Comparison of ENCODE assay signal across 14 cellular contexts in genomic region chr4:11415409-11416070, GRCh38. TPM values are rescaled to one million over a fixed set of nuclear protein-coding genes. Genes with fewer than 3 reads are reported as not detected.
DNase-seq lines count a peak whose midpoint lies in the region; ATAC-seq and TF ChIP-seq lines count a peak whose summit lies in the region.
"Had no signal": no experiment of that assay in that cellular context is flagged by ENCODE, and none has a peak within 500 bp of the region (broad histone marks: within the 10 kb centered on the region; RNA-seq: fewer than 3 reads in every experiment).

No MANE protein-coding gene starts in this region.

- H4K20me1 ChIP-seq in GM23248 (ENCODE audit: insufficient read depth): no peaks in the 10 kb centered on the region

- peaks cover 28% of the 10 kb centered on the region for H3K79me1 ChIP-seq in mesendoderm (ENCODE audit: low read length)

- no peaks in the 10 kb centered on the region for H3K36me3 Mint-ChIP-seq in naive thymus-derived CD8-positive, alpha-beta T cell
- H3K36me3 Mint-ChIP-seq: activated CD8-positive, alpha-beta memory T cell treated with anti-CD3 and anti-CD28 coated beads, Interleukin-2, amount 10 ng/mL, durations not matched to agents 7 days and 5 days; activated naive CD4-positive, alpha-beta T cell treated with anti-CD3 and anti-CD28 coated beads, Interleukin-2, amount 50 U/mL, for 72 hours had no signal

- H3K27me3 ChIP-seq in mesendoderm (ENCODE audit: insufficient read depth, low read length, poor library complexity): no peaks in the 10 kb centered on the region
- H3K27me3 ChIP-seq in Peyer's patch: no peaks in the 10 kb centered on the region
- H3K27me3 ChIP-seq in GM23248 (replicated peaks; ENCODE audit: insufficient read depth): no peaks in the 10 kb centered on the region
- H3K27me3 ChIP-seq: upper lobe of right lung had no signal

- H3K9ac ChIP-seq in mesendoderm (ENCODE audit: low read length) (no peak overlapping the region), GM23248 (no peak overlapping the region)

- POLR2A ChIA-PET in naive thymus-derived CD8-positive, alpha-beta T cell (lab: Charles Lee): no interaction called here

- H3K4me3 ChIP-seq in mesendoderm (ENCODE audit: low read length): no peak overlapping the region
- no peak overlapping the region for H3K4me3 ChIP-seq in Peyer's patch
- no peak overlapping the region for H3K4me3 ChIP-seq in GM23248
- H3K4me3 ChIP-seq: upper lobe of right lung had no signal

- no peak overlapping the region for H2AFZ ChIP-seq in GM23248

- no peak overlapping the region for H3K4ac ChIP-seq in mesendoderm (ENCODE audit: low read depth, low read length)

- no peak overlapping the region for H2BK5ac ChIP-seq in mesendoderm (ENCODE audit: low read length)

- WGBS in mesendoderm (ENCODE audit: extremely low coverage, insufficient coverage, low lambda C conversion rate): no CpG with 5 or more reads among the region's 3 CpGs
- WGBS in GM23248 (ENCODE audit: low coverage in 1 of 2, low lambda C conversion rate in 2 of 2, missing lambda C conversion rate in 2 of 2), 2 experiments: 36 to 47% methylated on average over 3 of the region's 3 CpGs

- no peaks in the 10 kb centered on the region for H3K36me3 ChIP-seq in mesendoderm (ENCODE audit: control insufficient read depth, insufficient read depth, low read length)
- no peaks in the 10 kb centered on the region for H3K36me3 ChIP-seq in Peyer's patch
- H3K36me3 ChIP-seq in GM23248 (ENCODE audit: low read depth): no peaks in the 10 kb centered on the region
- H3K36me3 ChIP-seq: upper lobe of right lung had no signal

- no peak overlapping the region for H3K18ac ChIP-seq in mesendoderm (ENCODE audit: low read length)

- no peak overlapping the region for H2BK120ac ChIP-seq in mesendoderm (ENCODE audit: low read depth, low read length)

- TF ChIP-seq POLR2A in Peyer's patch (IDR thresholded peaks at IDR 0.05): no peak

- no peak overlapping the region for H3K27ac Mint-ChIP-seq in naive thymus-derived CD8-positive, alpha-beta T cell
- H3K27ac Mint-ChIP-seq: activated CD8-positive, alpha-beta memory T cell treated with anti-CD3 and anti-CD28 coated beads, Interleukin-2, amount 10 ng/mL, durations not matched to agents 7 days and 5 days; activated naive CD4-positive, alpha-beta T cell treated with anti-CD3 and anti-CD28 coated beads, Interleukin-2, amount 50 U/mL, for 72 hours had no signal

- no peaks in the 10 kb centered on the region for H3K9me2 ChIP-seq in GM23248 (ENCODE audit: insufficient read depth)

- H3K9me3 Mint-ChIP-seq in naive thymus-derived CD8-positive, alpha-beta T cell: no peaks in the 10 kb centered on the region
- H3K9me3 Mint-ChIP-seq: activated naive CD4-positive, alpha-beta T cell treated with anti-CD3 and anti-CD28 coated beads, Interleukin-2, amount 50 U/mL, for 72 hours had no signal

- H3K27ac ChIP-seq in mesendoderm (ENCODE audit: low read depth, low read length): no peak overlapping the region
- H3K27ac ChIP-seq in Peyer's patch: no peak overlapping the region
- no peak overlapping the region for H3K27ac ChIP-seq in GM23248
- H3K27ac ChIP-seq: epithelial cell of prostate, upper lobe of right lung had no signal

- H4K5ac ChIP-seq in mesendoderm (ENCODE audit: low read length): no peak overlapping the region

- peaks cover 18% of the 10 kb centered on the region for H3K79me2 ChIP-seq in mesendoderm (ENCODE audit: control insufficient read depth, insufficient read depth, low read length)
- H3K79me2 ChIP-seq in GM23248 (ENCODE audit: insufficient read depth): no peaks in the 10 kb centered on the region

- H3K4me2 ChIP-seq in mesendoderm (ENCODE audit: low read length) (no peak overlapping the region), GM23248 (ENCODE audit: unreplicated experiment) (no peak overlapping the region)

- peak; percentile 47 for DNase-seq in G401 (ENCODE audit: low spot score)
- no peak for DNase-seq in naive thymus-derived CD8-positive, alpha-beta T cell
- no peak for DNase-seq in mesendoderm
- DNase-seq in Peyer's patch: no peak
- DNase-seq in GM23248: no peak
- DNase-seq: activated CD8-positive, alpha-beta memory T cell treated with anti-CD3 and anti-CD28 coated beads, Interleukin-2, amount 10 ng/mL, durations not matched to agents 7 days and 5 days; IMR-90; NCI-H146; upper lobe of right lung had no signal

- in situ Hi-C loops in G401 (cut with HindIII; ENCODE audit: low sequenced_read_pairs): no loop called here
- in situ Hi-C loops in GM23248 (cut with MboI): no loop called here

- H3K23ac ChIP-seq in mesendoderm (ENCODE audit: low read length): no peak overlapping the region

- H3K4me3 Mint-ChIP-seq in naive thymus-derived CD8-positive, alpha-beta T cell: no peak overlapping the region
- H3K4me3 Mint-ChIP-seq: activated CD8-positive, alpha-beta memory T cell treated with anti-CD3 and anti-CD28 coated beads, Interleukin-2, amount 10 ng/mL, durations not matched to agents 7 days and 5 days had no signal

- no peak for TF ChIP-seq CTCF in Peyer's patch (IDR thresholded peaks at IDR 0.05)

- H3K56ac ChIP-seq in mesendoderm (ENCODE audit: low read length): no peak overlapping the region

- H3F3A ChIP-seq in GM23248 (ENCODE audit: insufficient read depth): no peaks in the 10 kb centered on the region

- no peak overlapping the region for H2AK5ac ChIP-seq in mesendoderm (ENCODE audit: low read length)

- ATAC-seq in GM19328 (IDR thresholded peaks at IDR 0.05; ENCODE audit: unreplicated experiment): peak; percentile 49
- ATAC-seq in HG02763 (IDR thresholded peaks at IDR 0.05; ENCODE audit: unreplicated experiment): peak; percentile 49
- peak; percentile 89 for ATAC-seq in HG03439 (IDR thresholded peaks at IDR 0.05; ENCODE audit: unreplicated experiment)
- no peak for ATAC-seq in naive thymus-derived CD8-positive, alpha-beta T cell
- ATAC-seq: activated CD8-positive, alpha-beta memory T cell treated with anti-CD3 and anti-CD28 coated beads, Interleukin-2, amount 10 ng/mL, durations not matched to agents 7 days and 5 days; activated naive CD4-positive, alpha-beta T cell treated with anti-CD3 and anti-CD28 coated beads, Interleukin-2, amount 50 U/mL, for 72 hours; upper lobe of right lung had no signal

- H3K9me3 ChIP-seq in Peyer's patch: no peaks in the 10 kb centered on the region
- no peaks in the 10 kb centered on the region for H3K9me3 ChIP-seq in GM23248 (ENCODE audit: low read depth)
- H3K9me3 ChIP-seq: upper lobe of right lung had no signal

- H4K8ac ChIP-seq in mesendoderm (ENCODE audit: low read depth, low read length): no peak overlapping the region

- H3K27me3 Mint-ChIP-seq in naive thymus-derived CD8-positive, alpha-beta T cell: no peaks in the 10 kb centered on the region

- H2BK15ac ChIP-seq in mesendoderm (replicated peaks; ENCODE audit: low read depth): no peak overlapping the region

- H3K4me1 Mint-ChIP-seq in naive thymus-derived CD8-positive, alpha-beta T cell: peaks cover 0 to 12% (median 0%) of the 10 kb centered on the region in 4 donors
- H3K4me1 Mint-ChIP-seq: activated CD8-positive, alpha-beta memory T cell treated with anti-CD3 and anti-CD28 coated beads, Interleukin-2, amount 10 ng/mL, durations not matched to agents 7 days and 5 days had no signal

- H3K4me1 ChIP-seq in mesendoderm (ENCODE audit: control insufficient read depth, low read depth, low read length) (peaks cover 3% of the 10 kb centered on the region), Peyer's patch (no peaks in the 10 kb centered on the region), GM23248 (ENCODE audit: insufficient read depth) (no peaks in the 10 kb centered on the region)
- H3K4me1 ChIP-seq: upper lobe of right lung had no signal

RNA-seq across cellular contexts. Expression of gene HS3ST1, which starts 13.2 kb away (rescaled TPM):
- total RNA-seq in G401 (2014; rRNA removed; shearing (Covaris generic)): not detected in 2 replicates
- under 1 TPM; 0.60 to 0.86 TPM for total RNA-seq in naive thymus-derived CD8-positive, alpha-beta T cell
- polyA plus RNA-seq in naive thymus-derived CD8-positive, alpha-beta T cell: not detected
- 1.2 TPM for polyA plus RNA-seq in mesendoderm (2013, experiment 1 of 2)
- 1.2 TPM for polyA plus RNA-seq in mesendoderm (2013, experiment 2 of 2)
- 10 to 100 TPM in 1 of 4 donors, 1 to 10 TPM in 3; 1.3 to 15.9 (median 3.0) TPM for total RNA-seq in Peyer's patch
- not detected in 2 replicates for total RNA-seq in GM23248 (2014; rRNA removed; shearing (Covaris generic))
- polyA plus RNA-seq in GM23248 (2016; fragmentation: Nextera tagmentation; extraction: Ambion mirVana): not detected in 2 replicates
- total RNA-seq: activated naive CD4-positive, alpha-beta T cell treated with anti-CD3 and anti-CD28 coated beads, Interleukin-2, amount 50 U/mL, for 72 hours; IMR-90 had no signal

Comparison
In these comparisons a context has a peak if more than half of its experiments do, and no peak if none do; other contexts are left out.
1. ATAC-seq: peak in GM19328 (single experiment), HG02763 (single experiment) and HG03439 (single experiment); none in naive thymus-derived CD8-positive, alpha-beta T cell (0 of 2).